8 cellular contexts compared by ENCODE assay signal in the genomic region with DNA sequence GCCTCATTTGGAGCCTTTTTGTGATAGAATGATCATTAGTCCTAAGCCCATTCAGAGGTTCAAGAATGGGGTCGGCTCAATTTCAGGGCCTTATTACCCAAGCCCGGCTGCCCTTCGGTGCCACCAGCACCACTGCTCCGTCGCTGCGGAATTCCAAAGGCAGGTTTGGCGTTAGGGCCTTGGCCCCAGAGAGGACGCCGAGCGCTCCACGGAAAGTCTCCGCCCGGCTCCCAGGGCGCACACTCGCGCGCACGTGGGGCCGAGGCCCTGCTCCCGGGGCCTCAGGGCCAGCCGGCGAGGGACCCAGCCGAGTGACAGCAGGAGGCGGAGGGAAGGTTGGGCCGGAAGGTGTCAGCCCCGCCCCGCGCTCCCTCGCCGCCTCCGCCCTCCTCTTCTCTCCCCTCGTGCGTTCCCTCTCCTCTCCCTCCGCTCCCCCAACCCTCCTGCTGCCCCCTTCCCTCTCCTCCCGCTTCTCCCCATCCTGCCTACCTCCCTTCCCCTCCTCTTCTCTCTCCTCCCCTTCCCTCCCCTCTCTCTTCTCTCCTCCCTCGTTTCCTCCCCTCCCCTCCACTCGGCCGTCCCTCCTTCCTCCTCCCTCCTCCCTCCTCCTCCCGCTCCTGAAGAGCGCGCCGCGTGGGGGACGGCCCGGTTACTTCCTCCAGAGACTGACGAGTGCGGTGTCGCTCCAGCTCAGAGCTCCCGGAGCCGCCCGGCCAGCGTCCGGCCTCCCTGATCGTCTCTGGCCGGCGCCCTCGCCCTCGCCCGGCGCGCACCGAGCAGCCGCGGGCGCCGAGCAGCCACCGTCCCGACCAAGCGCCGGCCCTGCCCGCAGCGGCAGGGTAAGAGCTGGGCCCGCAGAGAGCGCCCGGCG. TPM values are rescaled to one million over a fixed set of nuclear protein-coding genes. Genes with fewer than 3 reads are reported as not detected.
A peak's percentile ranks its signal among the peaks of the same experiment; 100 is the strongest.
DNase-seq lines count a peak whose midpoint lies in the region; ATAC-seq and TF ChIP-seq lines count a peak whose summit lies in the region.

A gene (plus strand): TSS at position 648 of the 871 bp plus-strand sequence. CDS start 4,106 bp downstream, outside the sequence.

- peak within 1 kb of the TSS; percentile 93 for H3K9ac ChIP-seq in smooth muscle cell (ENCODE audit: low read depth)

- peak within 1 kb of the TSS; percentile 90 for H3K4me2 ChIP-seq in smooth muscle cell

- H2AFZ ChIP-seq in smooth muscle cell (ENCODE audit: low read depth) = peak within 1 kb of the TSS; percentile 60

- TF ChIP-seq CTCF in 22Rv1 (IDR thresholded peaks at IDR 0.05) = peak; percentile 31
- TF ChIP-seq CTCF in smooth muscle cell (IDR thresholded peaks at IDR 0.05; ENCODE audit: borderline replicate concordance, insufficient read depth, poor library complexity, severe bottlenecking) = no peak

- H3K27me3 ChIP-seq in smooth muscle cell (ENCODE audit: low read depth) = no peaks in the 10 kb centered on the region

- H3F3A ChIP-seq in smooth muscle cell (ENCODE audit: low read depth) = peaks cover 30% of the 10 kb centered on the region

- peak; percentile 95 for DNase-seq in NCI-H345 (lab: John Stamatoyannopoulos, UW)
- DNase-seq in activated CD4-positive, CD25-positive, alpha-beta regulatory T cell (lab: John Stamatoyannopoulos, UW) = peak; percentile 28 to 49 (median 38)
- DNase-seq in caudate nucleus (lab: John Stamatoyannopoulos, UW) = peak in 57 of 61 donors; percentile 8 to 93 (median 64)
- peak; percentile 83 for DNase-seq in iPS-NIHi7 (ENCODE audit: extremely low spot score)
- DNase-seq in smooth muscle cell (lab: John Stamatoyannopoulos, UW; ENCODE audit: unreplicated experiment) = peak; percentile 89

- H3K4me3 ChIP-seq in smooth muscle cell = peak within 1 kb of the TSS; percentile 94

- H3K36me3 ChIP-seq in smooth muscle cell (ENCODE audit: low read depth) = no peaks in the 10 kb centered on the region

- peaks cover 47% of the 10 kb centered on the region for H4K20me1 ChIP-seq in smooth muscle cell (ENCODE audit: low read depth)

- H3K27ac ChIP-seq in 22Rv1 (peak within 1 kb of the TSS; percentile 67), caudate nucleus (ENCODE audit: low read depth, low read length) (peak within 1 kb of the TSS; percentile 86), smooth muscle cell (ENCODE audit: low read depth) (peak within 1 kb of the TSS; percentile 98)

- ATAC-seq in GM18867 (IDR thresholded peaks at IDR 0.05; ENCODE audit: unreplicated experiment) = peak; percentile 67
- ATAC-seq in HG03139 (IDR thresholded peaks at IDR 0.05; ENCODE audit: unreplicated experiment) = peak; percentile 67

- 2% methylated on average over 48 of the region's 76 CpGs for WGBS in smooth muscle cell (ENCODE audit: low lambda C conversion rate)

- H3K9me3 ChIP-seq in smooth muscle cell (replicated peaks; ENCODE audit: low read depth) = no peaks in the 10 kb centered on the region

- peaks cover 33% of the 10 kb centered on the region for H3K4me1 ChIP-seq in smooth muscle cell (ENCODE audit: low read depth)

- peaks cover 48% of the 10 kb centered on the region for H3K79me2 ChIP-seq in smooth muscle cell (ENCODE audit: low read depth)

RNA-seq across cellular contexts. Expression of the gene that starts here (rescaled TPM):
- total RNA-seq in smooth muscle cell = 77.0 and 77.7 TPM in 2 replicates
- 63.8 and 65.9 TPM in 2 replicates for polyA plus RNA-seq in smooth muscle cell

Comparison
In these comparisons a context has a peak if more than half of its experiments do, and no peak if none do; other contexts are left out.
1. Peak in every context shown above with its lines: DNase-seq, ATAC-seq, H3K4me3 ChIP-seq and H3K27ac ChIP-seq.
2. DNase-seq: peak in every context shown above with its lines; median percentile 95 in NCI-H345; 89 in smooth muscle cell; 83 in iPS-NIHi7; 64 in caudate nucleus; 38 in activated CD4-positive, CD25-positive, alpha-beta regulatory T cell.